Comparison of ENCODE assay signal across 16 cellular contexts in genomic region chr22:38299001-38299651, GRCh38. TPM values are rescaled to one million over a fixed set of nuclear protein-coding genes. Genes with fewer than 3 reads are reported as not detected.
A peak's percentile ranks its signal among the peaks of the same experiment; 100 is the strongest.
DNase-seq lines count a peak whose midpoint lies in the region; ATAC-seq, FAIRE-seq and TF ChIP-seq lines count a peak whose summit lies in the region.
"Had no signal": no experiment of that assay in that cellular context is flagged by ENCODE, and none has a peak within 500 bp of the region (broad histone marks: within the 10 kb centered on the region; RNA-seq: fewer than 3 reads in every experiment).

No MANE protein-coding gene starts in this region.

- FAIRE-seq in keratinocyte (lab: Jason Lieb, UNC) (no peak), D721Med (lab: Jason Lieb, UNC) (no peak)

- peaks cover 99% of the 10 kb centered on the region for H3K36me3 Mint-ChIP-seq in MCF 10A (ENCODE audit: insufficient read depth, unreplicated experiment)
- peaks cover 23% of the 10 kb centered on the region for H3K36me3 Mint-ChIP-seq in type B pancreatic cell
- H3K36me3 Mint-ChIP-seq in activated naive CD8-positive, alpha-beta T cell treated with anti-CD3 and anti-CD28 coated beads, Interleukin-2, amount 50 U/mL, for 24 hours (ENCODE audit: low read depth), result peaks cover 29% of the 10 kb centered on the region

- no peaks in the 10 kb centered on the region for H3K27me3 Mint-ChIP-seq in MCF 10A (ENCODE audit: insufficient read depth, unreplicated experiment)
- no peaks in the 10 kb centered on the region for H3K27me3 Mint-ChIP-seq in type B pancreatic cell
- H3K27me3 Mint-ChIP-seq in activated naive CD8-positive, alpha-beta T cell treated with anti-CD3 and anti-CD28 coated beads, Interleukin-2, amount 50 U/mL, for 24 hours, result no peaks in the 10 kb centered on the region
- H3K27me3 Mint-ChIP-seq: activated naive CD4-positive, alpha-beta T cell treated with anti-CD3 and anti-CD28 coated beads, Interleukin-2, amount 50 U/mL, for 24 hours; B cell had no signal

- peaks cover 67% of the 10 kb centered on the region for H3K79me2 ChIP-seq in keratinocyte (ENCODE audit: control insufficient read depth, insufficient read depth, low read length)

- no peaks in the 10 kb centered on the region for H3K9me3 ChIP-seq in keratinocyte (ENCODE audit: control insufficient read depth, low read depth, low read length)
- H3K9me3 ChIP-seq: mucosa of descending colon had no signal

- peak overlapping the region; percentile 35 for H3K4me2 ChIP-seq in keratinocyte (ENCODE audit: control insufficient read depth, extremely low read depth, insufficient read depth, low read depth, low read length)

- POLR2A ChIA-PET in MCF 10A (lab: Yijun Ruan, JAX), result interaction anchor here (0.7 to 8.8 kb wide), 11 partner anchors 11 to 127 kb away, joined by 3 to 146 read pairs (median 7); partner anchors contain the start of gene CSNK1E

- CTCF ChIA-PET in MCF 10A (lab: Yijun Ruan, JAX), result interaction anchor here (0.7 to 1.1 kb wide), 4 partner anchors 12 to 70 kb away, joined by 3 read pairs; no protein-coding TSS in a partner anchor

- H2AFZ ChIP-seq in keratinocyte (ENCODE audit: control insufficient read depth, low read length), result no peak overlapping the region

- H3K27ac Mint-ChIP-seq in MCF 10A (ENCODE audit: low read depth, unreplicated experiment), result peak overlapping the region; percentile 98
- H3K27ac Mint-ChIP-seq in type B pancreatic cell, result peak overlapping the region; percentile 100
- no peak overlapping the region for H3K27ac Mint-ChIP-seq in activated naive CD8-positive, alpha-beta T cell treated with anti-CD3 and anti-CD28 coated beads, Interleukin-2, amount 50 U/mL, for 24 hours
- H3K27ac Mint-ChIP-seq: activated naive CD4-positive, alpha-beta T cell treated with anti-CD3 and anti-CD28 coated beads, Interleukin-2, amount 50 U/mL, for 24 hours; B cell had no signal

- no peak for TF ChIP-seq CTCF in LNCaP clone FGC (IDR thresholded peaks at IDR 0.05; ENCODE audit: control insufficient read depth, extremely low read depth, insufficient read depth)
- no peak for TF ChIP-seq CTCF in MCF 10A (IDR thresholded peaks at IDR 0.05; ENCODE audit: unreplicated experiment)
- TF ChIP-seq CTCF in keratinocyte (optimal IDR thresholded peaks at IDR 0.05 in 1 of 3, IDR thresholded peaks at IDR 0.05 in 1 of 3, conservative IDR thresholded peaks at IDR 0.05 in 1 of 3; ENCODE audit: extremely low read depth in 1 of 3, insufficient read depth in 2 of 3, low read length in 3 of 3), result no peak
- no peak for TF ChIP-seq CTCF in type B pancreatic cell (conservative IDR thresholded peaks at IDR 0.05)
- TF ChIP-seq CTCF in D721Med (IDR thresholded peaks at IDR 0.05; ENCODE audit: insufficient read depth, missing control alignments), result no peak

- H3K4me1 ChIP-seq in keratinocyte (ENCODE audit: control insufficient read depth, extremely low read depth, insufficient read depth, low read length), result peaks cover 37% of the 10 kb centered on the region

- H3K4me3 ChIP-seq in LNCaP clone FGC (ENCODE audit: low read depth, low read length) (no peak overlapping the region), keratinocyte (ENCODE audit: control insufficient read depth in 2 of 3, extremely low read depth in 1 of 3, insufficient read depth in 2 of 3, low read depth in 1 of 3, low read length in 3 of 3) (no peak overlapping the region)
- H3K4me3 ChIP-seq: mucosa of descending colon, SK-N-MC had no signal

- H3K4me1 Mint-ChIP-seq in MCF 10A (ENCODE audit: insufficient read depth, unreplicated experiment) (peaks cover 48% of the 10 kb centered on the region), type B pancreatic cell (ENCODE audit: unreplicated experiment) (peaks cover 9% of the 10 kb centered on the region)
- H3K4me1 Mint-ChIP-seq in activated naive CD8-positive, alpha-beta T cell treated with anti-CD3 and anti-CD28 coated beads, Interleukin-2, amount 50 U/mL, for 24 hours, result peaks cover 2% of the 10 kb centered on the region

- H3K27me3 ChIP-seq in keratinocyte (ENCODE audit: control insufficient read depth, extremely low read depth, insufficient read depth, low read length), result no peaks in the 10 kb centered on the region

- H3K9ac ChIP-seq in keratinocyte (ENCODE audit: control insufficient read depth, extremely low read depth, insufficient read depth, low read length), result peak overlapping the region; percentile 64

- H3K36me3 ChIP-seq in keratinocyte (ENCODE audit: control insufficient read depth in 2 of 2, extremely low read depth in 1 of 2, insufficient read depth in 2 of 2, low read length in 2 of 2), result peaks cover 54 to 74% of the 10 kb centered on the region in 2 experiments

- peaks cover 2% of the 10 kb centered on the region for H3K9me1 ChIP-seq in keratinocyte (ENCODE audit: control insufficient read depth, extremely low read depth, insufficient read depth, low read length)

- H4K20me1 ChIP-seq in keratinocyte (ENCODE audit: control insufficient read depth, extremely low read depth, insufficient read depth, low read length), result peaks cover 24% of the 10 kb centered on the region

- peak overlapping the region; percentile 77 for H3K27ac ChIP-seq in keratinocyte (ENCODE audit: control insufficient read depth, insufficient read depth, low read length)
- H3K27ac ChIP-seq: SK-N-MC had no signal

- intact Hi-C loops in MCF 10A (cut with micrococcal nuclease), result loop anchor here (2.0 kb wide), 1 partner anchor 50 kb away; no protein-coding TSS in a partner anchor

- no peak for ATAC-seq in activated naive CD8-positive, alpha-beta T cell treated with anti-CD3 and anti-CD28 coated beads, Interleukin-2, amount 50 U/mL, for 24 hours

- peak; percentile 35 for DNase-seq in LNCaP clone FGC (ENCODE audit: low read depth)
- peak; percentile 91 for DNase-seq in MCF 10A (ENCODE audit: unreplicated experiment)
- no peak for DNase-seq in keratinocyte (ENCODE audit: low read depth, low spot score)
- DNase-seq in type B pancreatic cell (ENCODE audit: extremely low spot score, unreplicated experiment), result no peak
- DNase-seq in NCI-H2196 (lab: John Stamatoyannopoulos, UW; ENCODE audit: unreplicated experiment), result no peak
- no peak for DNase-seq in D721Med (ENCODE audit: insufficient read length, low spot score)
- no peak for DNase-seq in activated naive CD8-positive, alpha-beta T cell treated with anti-CD3 and anti-CD28 coated beads, Interleukin-2, amount 50 U/mL, for 24 hours
- DNase-seq: GOT3, left cardiac atrium, NCI-H1436, NCI-H2171 treated with DMSO at 0.1 percent for 48 hours, NCI-H774 had no signal

- dilution Hi-C loops in keratinocyte (cut with MboI; ENCODE audit: extremely low pct_ligation_motif_present, low sequenced_read_pairs), result no loop called here

- H3K4me3 Mint-ChIP-seq in MCF 10A (ENCODE audit: unreplicated experiment) (peak overlapping the region; percentile 45), type B pancreatic cell (peak overlapping the region; percentile 76)
- no peak overlapping the region for H3K4me3 Mint-ChIP-seq in activated naive CD8-positive, alpha-beta T cell treated with anti-CD3 and anti-CD28 coated beads, Interleukin-2, amount 50 U/mL, for 24 hours
- H3K4me3 Mint-ChIP-seq: activated naive CD4-positive, alpha-beta T cell treated with anti-CD3 and anti-CD28 coated beads, Interleukin-2, amount 50 U/mL, for 24 hours; B cell had no signal

- BruUV-seq in MCF 10A (replicated peaks; lab: Mats Ljungman, UMichigan), result TSS peak; percentile 88

- H3K9me3 Mint-ChIP-seq in MCF 10A (ENCODE audit: unreplicated experiment), result no peaks in the 10 kb centered on the region
- no peaks in the 10 kb centered on the region for H3K9me3 Mint-ChIP-seq in type B pancreatic cell
- no peaks in the 10 kb centered on the region for H3K9me3 Mint-ChIP-seq in activated naive CD8-positive, alpha-beta T cell treated with anti-CD3 and anti-CD28 coated beads, Interleukin-2, amount 50 U/mL, for 24 hours
- H3K9me3 Mint-ChIP-seq: activated naive CD4-positive, alpha-beta T cell treated with anti-CD3 and anti-CD28 coated beads, Interleukin-2, amount 50 U/mL, for 24 hours had no signal

RNA-seq across cellular contexts. Expression of gene CSNK1E, which starts 18.1 kb away (rescaled TPM):
- total RNA-seq in MCF 10A (2022) (354 and 425 TPM in 2 replicates), type B pancreatic cell (ENCODE audit: low replicate concordance) (199 and 219 TPM in 2 replicates)
- polyA plus RNA-seq in keratinocyte, result 168 to 229 TPM (median 198 TPM) in 3 replicates
- 103 TPM for polyA plus RNA-seq in keratinocyte (2011; ENCODE audit: low read depth)
- 156 and 222 TPM in 2 replicates for polyA plus RNA-seq in keratinocyte (2011; cell fraction: cytosol; rRNA removed)
- polyA plus RNA-seq in keratinocyte (2011; cell fraction: nucleus; rRNA removed), result 405 and 521 TPM in 2 replicates
- 138 and 148 TPM in 2 replicates for polyA plus RNA-seq in keratinocyte (2012; ENCODE audit: low replicate concordance)
- 186 to 256 TPM (median 187 TPM) in 3 replicates for polyA minus RNA-seq in keratinocyte
- polyA minus RNA-seq in keratinocyte (2011; cell fraction: cytosol; rRNA and poly(A)+ RNA removed), result 182 TPM
- polyA minus RNA-seq in keratinocyte (2011; cell fraction: nucleus; rRNA and poly(A)+ RNA removed), result 122 and 125 TPM in 2 replicates

RNA-seq across cellular contexts. Expression of gene TMEM184B, which starts 26.3 kb away (rescaled TPM):
- total RNA-seq in MCF 10A (2022) (58.7 and 69.1 TPM in 2 replicates), type B pancreatic cell (ENCODE audit: low replicate concordance) (66.7 and 83.3 TPM in 2 replicates)
- 12.8 to 47.3 TPM (median 18.8 TPM) in 3 replicates for polyA plus RNA-seq in keratinocyte
- 3.8 TPM for polyA plus RNA-seq in keratinocyte (2011; ENCODE audit: low read depth)
- 25.0 and 37.5 TPM in 2 replicates for polyA plus RNA-seq in keratinocyte (2011; cell fraction: cytosol; rRNA removed)
- polyA plus RNA-seq in keratinocyte (2011; cell fraction: nucleus; rRNA removed), result 52.2 and 66.1 TPM in 2 replicates
- polyA plus RNA-seq in keratinocyte (2012; ENCODE audit: low replicate concordance), result 27.6 and 57.4 TPM in 2 replicates
- polyA minus RNA-seq in keratinocyte, result 25.2 to 78.0 TPM (median 29.0 TPM) in 3 replicates
- polyA minus RNA-seq in keratinocyte (2011; cell fraction: cytosol; rRNA and poly(A)+ RNA removed), result 72.3 TPM
- polyA minus RNA-seq in keratinocyte (2011; cell fraction: nucleus; rRNA and poly(A)+ RNA removed), result 35.3 and 44.1 TPM in 2 replicates

Comparison
In these comparisons a context has a peak if more than half of its experiments do, and no peak if none do; other contexts are left out.
1. DNase-seq: peak in LNCaP clone FGC (single experiment) and MCF 10A (single experiment); none in keratinocyte (single experiment), type B pancreatic cell (single experiment), NCI-H2196 (single experiment), D721Med (single experiment) and activated naive CD8-positive, alpha-beta T cell treated with anti-CD3 and anti-CD28 coated beads, Interleukin-2, amount 50 U/mL, for 24 hours (single experiment).